1 cellular context compared by ENCODE assay signal in the genomic region with DNA sequence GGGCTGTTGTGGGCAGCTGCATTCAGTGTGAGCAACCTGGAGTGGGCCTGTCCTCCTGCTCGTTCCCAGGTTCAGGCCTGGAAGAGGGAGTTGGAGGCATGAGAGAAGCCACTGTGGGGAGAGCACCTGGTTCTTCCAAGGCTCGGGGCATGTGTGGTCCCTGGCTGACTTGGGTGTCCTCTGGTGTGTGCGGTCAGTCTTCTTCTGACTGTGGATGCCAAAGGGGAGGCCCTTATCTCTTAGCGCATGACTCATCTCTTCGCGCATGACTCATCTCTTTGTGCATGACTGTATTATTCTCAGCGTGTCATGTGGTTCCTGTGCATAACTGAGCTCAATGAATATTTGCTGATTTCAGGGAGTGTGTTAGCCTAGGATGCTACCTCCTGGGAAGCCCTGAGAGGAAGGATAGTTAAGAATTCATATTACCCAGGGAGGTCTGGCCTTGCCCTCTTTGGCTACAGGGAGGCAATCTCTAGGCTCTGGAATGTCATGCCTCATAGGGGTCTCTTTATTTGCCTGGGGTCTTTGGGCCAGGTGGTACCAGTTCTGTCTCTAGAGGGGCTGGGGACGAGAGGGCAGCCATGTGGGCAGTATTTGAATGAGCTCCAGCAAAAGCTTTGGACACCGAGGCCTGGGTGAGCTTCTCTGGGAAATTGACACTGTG.
TF ChIP-seq lines count a peak whose summit lies in the region.

No MANE protein-coding gene starts in this region.

TF ChIP-seq in K562, 482 proteins besides CTCF, POLR2A, EP300 and RAD21 (continued from another document):
- TF ChIP-seq ZBTB8A (IDR thresholded peaks at IDR 0.05; ENCODE audit: partially characterized antibody) (no peak), NFE2 (IDR thresholded peaks at IDR 0.05; ENCODE audit: low read depth) (peak; percentile 99), NFE2L1 (tag; IDR thresholded peaks at IDR 0.05; ENCODE audit: borderline replicate concordance, low read depth) (peak; percentile 85)
- TF ChIP-seq, protein P1, sequence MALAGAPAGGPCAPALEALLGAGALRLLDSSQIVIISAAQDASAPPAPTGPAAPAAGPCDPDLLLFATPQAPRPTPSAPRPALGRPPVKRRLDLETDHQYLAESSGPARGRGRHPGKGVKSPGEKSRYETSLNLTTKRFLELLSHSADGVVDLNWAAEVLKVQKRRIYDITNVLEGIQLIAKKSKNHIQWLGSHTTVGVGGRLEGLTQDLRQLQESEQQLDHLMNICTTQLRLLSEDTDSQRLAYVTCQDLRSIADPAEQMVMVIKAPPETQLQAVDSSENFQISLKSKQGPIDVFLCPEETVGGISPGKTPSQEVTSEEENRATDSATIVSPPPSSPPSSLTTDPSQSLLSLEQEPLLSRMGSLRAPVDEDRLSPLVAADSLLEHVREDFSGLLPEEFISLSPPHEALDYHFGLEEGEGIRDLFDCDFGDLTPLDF (CRISPR knock-in tag; IDR thresholded peaks at IDR 0.05), result 0 out of 2 replicates have a peak, but pooled peaks have one; percentile 68
- TF ChIP-seq, protein P2, sequence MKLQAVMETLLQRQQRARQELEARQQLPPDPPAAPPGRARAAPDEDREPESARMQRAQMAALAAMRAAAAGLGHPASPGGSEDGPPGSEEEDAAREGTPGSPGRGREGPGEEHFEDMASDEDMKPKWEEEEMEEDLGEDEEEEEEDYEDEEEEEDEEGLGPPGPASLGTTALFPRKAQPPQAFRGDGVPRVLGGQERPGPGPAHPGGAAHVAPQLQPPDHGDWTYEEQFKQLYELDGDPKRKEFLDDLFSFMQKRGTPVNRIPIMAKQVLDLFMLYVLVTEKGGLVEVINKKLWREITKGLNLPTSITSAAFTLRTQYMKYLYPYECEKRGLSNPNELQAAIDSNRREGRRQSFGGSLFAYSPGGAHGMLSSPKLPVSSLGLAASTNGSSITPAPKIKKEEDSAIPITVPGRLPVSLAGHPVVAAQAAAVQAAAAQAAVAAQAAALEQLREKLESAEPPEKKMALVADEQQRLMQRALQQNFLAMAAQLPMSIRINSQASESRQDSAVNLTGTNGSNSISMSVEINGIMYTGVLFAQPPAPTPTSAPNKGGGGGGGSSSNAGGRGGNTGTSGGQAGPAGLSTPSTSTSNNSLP (IDR thresholded peaks at IDR 0.05; ENCODE audit: borderline replicate concordance, low read depth, low read length), result peak; percentile 22; the same call in 1 of the 2 replicates
